10 cellular contexts compared by ENCODE assay signal in genomic region chr5:168114444-168115017, GRCh38.
A peak's percentile ranks its signal among the peaks of the same experiment; 100 is the strongest.
DNase-seq lines count a peak whose midpoint lies in the region; ATAC-seq and TF ChIP-seq lines count a peak whose summit lies in the region.
"Had no signal": no experiment of that assay in that cellular context is flagged by ENCODE, and none has a peak within 500 bp of the region (broad histone marks: within the 10 kb centered on the region; RNA-seq: fewer than 3 reads in every experiment).

No MANE protein-coding gene starts in this region.

- no peak overlapping the region for H3K27ac Mint-ChIP-seq in activated naive CD8-positive, alpha-beta T cell treated with anti-CD3 and anti-CD28 coated beads for 36 hours
- H3K27ac Mint-ChIP-seq: dendritic cell treated with granulocyte-macrophage colony-stimulating factor and Interleukin-4, amounts not matched to agents 40 ng/mL and 50 ng/mL, for 4 days had no signal

- H3K4me2 ChIP-seq in PC-3 (ENCODE audit: low read length) = no peak overlapping the region
- H3K4me2 ChIP-seq: BLaER1 had no signal

- H3K9ac ChIP-seq in PC-3 (ENCODE audit: low read length) = no peak overlapping the region
- H3K9ac ChIP-seq: BLaER1 had no signal

- H3K27me3 ChIP-seq in PC-3 (ENCODE audit: low read length) (peaks cover 37% of the 10 kb centered on the region), thyroid gland (no peaks in the 10 kb centered on the region)
- H3K27me3 ChIP-seq: BLaER1 had no signal

- H3K4me3 Mint-ChIP-seq in activated naive CD8-positive, alpha-beta T cell treated with anti-CD3 and anti-CD28 coated beads for 36 hours = no peak overlapping the region
- H3K4me3 Mint-ChIP-seq: dendritic cell treated with granulocyte-macrophage colony-stimulating factor and Interleukin-4, amounts not matched to agents 40 ng/mL and 50 ng/mL, for 4 days had no signal

- H3K4me1 ChIP-seq in PC-3 (ENCODE audit: insufficient read depth, low read length) (no peaks in the 10 kb centered on the region), thyroid gland (no peaks in the 10 kb centered on the region)

- no peak for TF ChIP-seq POLR2A in thyroid gland (IDR thresholded peaks at IDR 0.05)

- H2AFZ ChIP-seq in PC-3 (ENCODE audit: low read length) = no peak overlapping the region

- no peaks in the 10 kb centered on the region for H3K79me2 ChIP-seq in PC-3 (ENCODE audit: low read length)

- H3K9me3 ChIP-seq in PC-3 (ENCODE audit: low read length) (no peaks in the 10 kb centered on the region), thyroid gland (no peaks in the 10 kb centered on the region)
- H3K9me3 ChIP-seq: BLaER1 had no signal

- no peaks in the 10 kb centered on the region for H4K20me1 ChIP-seq in PC-3 (ENCODE audit: low read length)
- H4K20me1 ChIP-seq: BLaER1 had no signal

- ATAC-seq in GM21526 (IDR thresholded peaks at IDR 0.05; ENCODE audit: low FRiP score, unreplicated experiment) (peak; percentile 89), HG03575 (IDR thresholded peaks at IDR 0.05; ENCODE audit: extremely low read depth, insufficient number of reproducible peaks, low FRiP score, unreplicated experiment) (peak; percentile 66), PC-3 (peak; percentile 86)

- no peaks in the 10 kb centered on the region for H3K36me3 Mint-ChIP-seq in activated naive CD8-positive, alpha-beta T cell treated with anti-CD3 and anti-CD28 coated beads for 36 hours

- CTCF ChIA-PET in PC-3 (lab: Charles Lee) = interaction anchor here (0.6 kb wide), 1 partner anchor 656 kb away, joined by 3 read pairs; no protein-coding TSS in a partner anchor

- H3K36me3 ChIP-seq in PC-3 (ENCODE audit: low read depth, low read length) = no peaks in the 10 kb centered on the region
- no peaks in the 10 kb centered on the region for H3K36me3 ChIP-seq in thyroid gland

- TF ChIP-seq CTCF in PC-3 (conservative IDR thresholded peaks at IDR 0.05; ENCODE audit: low read depth, low read length) = peak; percentile 76
- peak in 4 of 6 experiments; percentile 26 to 55 (median 48) for TF ChIP-seq CTCF in thyroid gland (IDR thresholded peaks at IDR 0.05)

- no peaks in the 10 kb centered on the region for H3K9me2 ChIP-seq in PC-3 (replicated peaks; ENCODE audit: low read length)

- H3K27me3 Mint-ChIP-seq in activated naive CD8-positive, alpha-beta T cell treated with anti-CD3 and anti-CD28 coated beads for 36 hours = peaks cover 18% of the 10 kb centered on the region
- H3K27me3 Mint-ChIP-seq: dendritic cell treated with granulocyte-macrophage colony-stimulating factor and Interleukin-4, amounts not matched to agents 40 ng/mL and 50 ng/mL, for 4 days had no signal

- no peak overlapping the region for H3K27ac ChIP-seq in PC-3 (ENCODE audit: low read length)
- H3K27ac ChIP-seq in thyroid gland = no peak overlapping the region
- H3K27ac ChIP-seq: BLaER1 had no signal

- POLR2A ChIA-PET in PC-3 (lab: Charles Lee; ENCODE audit: unreplicated experiment) = no interaction called here

- intact Hi-C loops in PC-3 (cut with micrococcal nuclease) (loop anchor here (1.0 kb wide), 1 partner anchor 105 kb away; no protein-coding TSS in a partner anchor), thyroid gland (cut with DNase I) (loop anchor here (10.0 kb wide), 1 partner anchor 110 kb away; no protein-coding TSS in a partner anchor)

- 88 to 91% methylated on average over 6 of the region's 6 CpGs for WGBS in thyroid gland, 2 donors

- no peaks in the 10 kb centered on the region for H3K9me3 Mint-ChIP-seq in activated naive CD8-positive, alpha-beta T cell treated with anti-CD3 and anti-CD28 coated beads for 36 hours
- H3K9me3 Mint-ChIP-seq: dendritic cell treated with granulocyte-macrophage colony-stimulating factor and Interleukin-4, amounts not matched to agents 40 ng/mL and 50 ng/mL, for 4 days had no signal

- peak; percentile 36 for DNase-seq in NCI-H1436 (lab: John Stamatoyannopoulos, UW)
- no peak for DNase-seq in NCI-H1436 treated with DMSO at 0.1 percent for 48 hours (lab: John Stamatoyannopoulos, UW)
- DNase-seq in PC-3 = peak; percentile 68
- peak; percentile 46 for DNase-seq in activated naive CD8-positive, alpha-beta T cell treated with anti-CD3 and anti-CD28 coated beads for 36 hours
- peak; percentile 93 for DNase-seq in islet precursor cell
- peak; percentile 25 to 56 for DNase-seq in thyroid gland

- BruUV-seq in PC-3 (replicated peaks; lab: Mats Ljungman, UMichigan) = no TSS peak

- H3F3A ChIP-seq in PC-3 (ENCODE audit: low read length, unreplicated experiment) = no peaks in the 10 kb centered on the region

- no peak overlapping the region for H3K4me3 ChIP-seq in PC-3 (ENCODE audit: low read length)
- no peak overlapping the region for H3K4me3 ChIP-seq in thyroid gland (replicated peaks in 1 of 3)
- H3K4me3 ChIP-seq: BLaER1 had no signal

- H3K4me1 Mint-ChIP-seq in activated naive CD8-positive, alpha-beta T cell treated with anti-CD3 and anti-CD28 coated beads for 36 hours = no peaks in the 10 kb centered on the region
